ENCODE assay signal across 10 cellular contexts in the genomic region with DNA sequence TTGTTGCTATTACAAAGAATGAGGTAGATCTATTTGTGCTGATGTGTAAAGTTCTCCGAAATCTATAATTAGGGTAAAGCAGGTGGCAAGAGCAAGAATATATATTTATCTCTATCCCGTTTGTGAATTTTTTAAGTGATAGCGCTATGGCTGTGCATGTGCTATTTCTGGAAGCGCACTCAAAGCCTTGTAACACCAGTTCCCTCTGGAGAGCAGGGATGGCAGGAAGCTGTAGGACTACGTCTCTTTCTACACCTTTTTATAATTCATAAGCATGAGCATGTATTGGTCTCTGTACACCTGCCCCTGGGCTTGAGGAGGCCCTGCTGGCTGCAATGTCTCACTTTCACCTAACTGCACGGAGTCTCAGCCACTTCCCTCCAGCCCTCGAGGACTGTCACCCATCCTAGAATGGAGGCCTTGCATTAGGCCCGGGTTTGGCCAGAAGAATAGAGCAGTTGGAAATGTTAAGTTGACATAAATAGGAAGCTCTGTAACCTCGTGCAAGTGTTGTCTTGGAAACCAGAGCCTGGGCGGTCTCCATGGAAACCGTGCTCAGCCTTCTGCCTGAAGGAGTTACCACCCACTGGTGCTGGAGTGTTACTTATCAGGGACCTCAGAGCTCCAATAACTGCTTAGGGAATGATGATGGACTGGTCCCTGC. TPM values are rescaled to one million over a fixed set of nuclear protein-coding genes. Genes with fewer than 3 reads are reported as not detected.
A peak's percentile ranks its signal among the peaks of the same experiment; 100 is the strongest.
DNase-seq lines count a peak whose midpoint lies in the region; ATAC-seq and TF ChIP-seq lines count a peak whose summit lies in the region.
"Had no signal": no experiment of that assay in that cellular context is flagged by ENCODE, and none has a peak within 500 bp of the region (broad histone marks: within the 10 kb centered on the region; RNA-seq: fewer than 3 reads in every experiment).

No MANE protein-coding gene starts in this region.

- H3K27me3 Mint-ChIP-seq in type B pancreatic cell: no peaks in the 10 kb centered on the region

- no peak for TF ChIP-seq CTCF in fibroblast of villous mesenchyme (IDR thresholded peaks at IDR 0.05; ENCODE audit: insufficient read depth, low read depth, low read length)
- no peak for TF ChIP-seq CTCF in type B pancreatic cell (conservative IDR thresholded peaks at IDR 0.05)

- ATAC-seq in left ventricle myocardium superior (peak; percentile 54), GM19035 (IDR thresholded peaks at IDR 0.05; ENCODE audit: unreplicated experiment) (no peak), GM21723 (IDR thresholded peaks at IDR 0.05; ENCODE audit: unreplicated experiment) (no peak)

- H3K9me3 Mint-ChIP-seq in type B pancreatic cell: no peaks in the 10 kb centered on the region
- H3K9me3 Mint-ChIP-seq: central memory CD8-positive, alpha-beta T cell had no signal

- peak overlapping the region; percentile 34 for H3K4me3 Mint-ChIP-seq in type B pancreatic cell
- H3K4me3 Mint-ChIP-seq: central memory CD8-positive, alpha-beta T cell had no signal

- H3K4me3 ChIP-seq in fibroblast of villous mesenchyme (ENCODE audit: low read depth, low read length): no peak overlapping the region

- intact Hi-C loops in left ventricle myocardium superior (cut with micrococcal nuclease) (no loop called here), cardiac septum (cut with DNase I) (no loop called here)

- H3K4me1 Mint-ChIP-seq in type B pancreatic cell (ENCODE audit: unreplicated experiment): peaks cover 25% of the 10 kb centered on the region

- H3K27ac Mint-ChIP-seq in type B pancreatic cell: no peak overlapping the region

- peak; percentile 33 for DNase-seq in left ventricle myocardium superior
- no peak for DNase-seq in cardiac septum (ENCODE audit: low spot score)
- peak; percentile 58 for DNase-seq in RPMI8226
- peak; percentile 60 for DNase-seq in fibroblast of villous mesenchyme (ENCODE audit: low read depth)
- DNase-seq in type B pancreatic cell (ENCODE audit: extremely low spot score, unreplicated experiment): no peak
- DNase-seq in SKM-1 treated with dmso at 0.1 percent for 144 hours (lab: John Stamatoyannopoulos, UW; ENCODE audit: unreplicated experiment): no peak

- H3K36me3 Mint-ChIP-seq in type B pancreatic cell: peaks cover 3% of the 10 kb centered on the region

RNA-seq across cellular contexts. Expression of a gene that starts 20.9 kb away (rescaled TPM):
- total RNA-seq in left ventricle myocardium superior (28.8 TPM), cardiac septum (18.4 TPM), fibroblast of villous mesenchyme (37.1 and 58.6 TPM in 2 replicates), type B pancreatic cell (ENCODE audit: low replicate concordance) (211 and 285 TPM in 2 replicates)

RNA-seq across cellular contexts. Expression of a gene that starts 39.4 kb away (rescaled TPM):
- total RNA-seq in left ventricle myocardium superior (not detected), cardiac septum (not detected), fibroblast of villous mesenchyme (not detected in 2 replicates), type B pancreatic cell (ENCODE audit: low replicate concordance) (0.24 TPM in 1 of 2 replicates, not detected in the other)
- total RNA-seq: pulmonary artery endothelial cell had no signal

Comparison
In these comparisons a context has a peak if more than half of its experiments do, and no peak if none do; other contexts are left out.
1. DNase-seq: peak in left ventricle myocardium superior (single experiment), RPMI8226 (single experiment) and fibroblast of villous mesenchyme (single experiment); none in cardiac septum (single experiment), type B pancreatic cell (single experiment) and SKM-1 treated with dmso at 0.1 percent for 144 hours (single experiment).